In genomic region chr7:43716598-43716997, GRCh38 we compare ENCODE assay signal across 28 cellular contexts.
"Had no signal": no experiment of that assay in that cellular context is flagged by ENCODE, and none has a peak within 500 bp of the region (broad histone marks: within the 10 kb centered on the region; RNA-seq: fewer than 3 reads in every experiment).

No MANE protein-coding gene starts in this region.

- H3K36me3 ChIP-seq: breast epithelium, cardiac muscle cell, colonic mucosa, gastrocnemius medialis had no signal

- H3K4me1 ChIP-seq: ascending aorta, breast epithelium, colonic mucosa had no signal

- ATAC-seq: activated T-cell treated with anti-CD3 and anti-CD28 coated beads, Interleukin-2, amount 50 U/mL, for 72 hours; foreskin keratinocyte; gastrocnemius medialis; heart left ventricle had no signal

- H3K27me3 ChIP-seq: ascending aorta, breast epithelium, cardiac muscle cell, colonic mucosa, esophagus muscularis mucosa, foreskin keratinocyte, gastrocnemius medialis, heart left ventricle had no signal

- H3K27me3 Mint-ChIP-seq: activated naive CD4-positive, alpha-beta T cell treated with anti-CD3 and anti-CD28 coated beads, Interleukin-2, amount 50 U/mL, for 24 hours; activated naive CD8-positive, alpha-beta T cell treated with anti-CD3 and anti-CD28 coated beads, Interleukin-2, amount 10 ng/mL, durations not matched to agents 7 days and 5 days; activated T-cell treated with anti-CD3 and anti-CD28 coated beads, Interleukin-2, amount 50 U/mL, for 24 hours; brain had no signal

- DNase-seq: activated CD4-positive, alpha-beta T cell treated with anti-CD3 and anti-CD28 coated beads for 4 hours; activated CD4-positive, alpha-beta T cell treated with anti-CD3 and anti-CD28 coated beads, Interleukin-2, amount 50 U/mL, for 1 hour; activated CD4-positive, alpha-beta T cell treated with anti-CD3 and anti-CD28 coated beads, Interleukin-2, amount 50 U/mL, for 48 hours; activated CD4-positive, CD25-positive, alpha-beta regulatory T cell; activated CD4-positive, CD25-positive, alpha-beta regulatory T cell treated with anti-CD3 and anti-CD28 coated beads, Interleukin-2, amount 50 U/mL, for 72 hours; activated CD8-positive, alpha-beta memory T cell treated with anti-CD3 and anti-CD28 coated beads, Interleukin-2, amount 50 U/mL, for 48 hours; activated gamma-delta T cell; activated naive CD4-positive, alpha-beta T cell; activated naive CD8-positive, alpha-beta T cell treated with anti-CD3 and anti-CD28 coated beads, Interleukin-2, amount 10 ng/mL, durations not matched to agents 7 days and 5 days; activated T-cell treated with anti-CD3 and anti-CD28 coated beads for 4 hours; activated T-cell treated with anti-CD3 and anti-CD28 coated beads, Interleukin-2, amount 50 U/mL, for 24 hours; activated T-cell treated with anti-CD3 and anti-CD28 coated beads, Interleukin-2, amount 50 U/mL, for 72 hours; central memory CD4-positive, alpha-beta T cell; cerebellar nuclear complex; colonic mucosa; effector memory CD4-positive, alpha-beta T cell; erythroblast; foreskin keratinocyte; gastrocnemius medialis; glutamatergic neuron; heart left ventricle; T-helper 2 cell had no signal

- H3K4me3 Mint-ChIP-seq: activated naive CD4-positive, alpha-beta T cell treated with anti-CD3 and anti-CD28 coated beads, Interleukin-2, amount 50 U/mL, for 24 hours; activated naive CD8-positive, alpha-beta T cell treated with anti-CD3 and anti-CD28 coated beads, Interleukin-2, amount 10 ng/mL, durations not matched to agents 7 days and 5 days; activated T-cell treated with anti-CD3 and anti-CD28 coated beads, Interleukin-2, amount 50 U/mL, for 24 hours; activated T-cell treated with anti-CD3 and anti-CD28 coated beads, Interleukin-2, amount 50 U/mL, for 72 hours; brain had no signal

- H3K27ac Mint-ChIP-seq: activated naive CD4-positive, alpha-beta T cell treated with anti-CD3 and anti-CD28 coated beads, Interleukin-2, amount 50 U/mL, for 24 hours; activated naive CD8-positive, alpha-beta T cell treated with anti-CD3 and anti-CD28 coated beads, Interleukin-2, amount 10 ng/mL, durations not matched to agents 7 days and 5 days; activated T-cell treated with anti-CD3 and anti-CD28 coated beads, Interleukin-2, amount 50 U/mL, for 24 hours; activated T-cell treated with anti-CD3 and anti-CD28 coated beads, Interleukin-2, amount 50 U/mL, for 72 hours; brain had no signal

- H3K27ac ChIP-seq: ascending aorta, breast epithelium, cardiac muscle cell, colonic mucosa, esophagus muscularis mucosa, foreskin keratinocyte, gastrocnemius medialis, heart left ventricle had no signal

- H3K9me3 Mint-ChIP-seq: activated naive CD4-positive, alpha-beta T cell treated with anti-CD3 and anti-CD28 coated beads, Interleukin-2, amount 50 U/mL, for 24 hours; activated naive CD8-positive, alpha-beta T cell treated with anti-CD3 and anti-CD28 coated beads, Interleukin-2, amount 10 ng/mL, durations not matched to agents 7 days and 5 days; activated T-cell treated with anti-CD3 and anti-CD28 coated beads, Interleukin-2, amount 50 U/mL, for 24 hours; activated T-cell treated with anti-CD3 and anti-CD28 coated beads, Interleukin-2, amount 50 U/mL, for 72 hours had no signal

- H3K9me3 ChIP-seq: ascending aorta, breast epithelium, colonic mucosa, esophagus muscularis mucosa, gastrocnemius medialis, heart left ventricle had no signal

- H3K4me3 ChIP-seq: ascending aorta, breast epithelium, cardiac muscle cell, colonic mucosa, esophagus muscularis mucosa, gastrocnemius medialis, heart left ventricle had no signal
